ENCODE assay signal across 14 cellular contexts in genomic region chr5:132821791-132822190, GRCh38. TPM values are rescaled to one million over a fixed set of nuclear protein-coding genes. Genes with fewer than 3 reads are reported as not detected.
A peak's percentile ranks its signal among the peaks of the same experiment; 100 is the strongest.
DNase-seq lines count a peak whose midpoint lies in the region; ATAC-seq, FAIRE-seq and TF ChIP-seq lines count a peak whose summit lies in the region.
"Had no signal": no experiment of that assay in that cellular context is flagged by ENCODE, and none has a peak within 500 bp of the region (broad histone marks: within the 10 kb centered on the region; RNA-seq: fewer than 3 reads in every experiment).

No MANE protein-coding gene starts in this region.

- ATAC-seq in HG02884 (IDR thresholded peaks at IDR 0.05; ENCODE audit: unreplicated experiment) (no peak), HG03108 (IDR thresholded peaks at IDR 0.05; ENCODE audit: unreplicated experiment) (no peak)
- ATAC-seq in stimulated activated naive CD8-positive, alpha-beta T cell treated with anti-CD3 and anti-CD28 coated beads, Interleukin-15, amount 100 ng/mL, for 72 hours = no peak
- ATAC-seq: CD8-positive, alpha-beta T cell had no signal

- TF ChIP-seq CTCF in H1 (IDR thresholded peaks at IDR 0.05; ENCODE audit: control extremely low read depth in 1 of 3, insufficient read depth in 1 of 3, low read depth in 1 of 3, low read length in 3 of 3) (no peak), esophagus squamous epithelium (IDR thresholded peaks at IDR 0.05) (no peak)

- H2BK5ac ChIP-seq in H1 (ENCODE audit: low read depth, low read length) (no peak overlapping the region), mesenchymal stem cell (ENCODE audit: low read depth, low read length, poor library complexity, severe bottlenecking) (no peak overlapping the region)

- FAIRE-seq in H1 (lab: Jason Lieb, UNC) = no peak

- no peaks in the 10 kb centered on the region for H3K9me3 ChIP-seq in H1 (ENCODE audit: insufficient read depth in 2 of 2, low read depth in 1 of 2, low read length in 1 of 2)
- no peaks in the 10 kb centered on the region for H3K9me3 ChIP-seq in mesenchymal stem cell (ENCODE audit: control insufficient read depth, low read length)
- no peaks in the 10 kb centered on the region for H3K9me3 ChIP-seq in esophagus squamous epithelium

- H3K36me3 ChIP-seq in H1 (ENCODE audit: control insufficient read depth in 2 of 4, insufficient read depth in 4 of 4, low read length in 3 of 4) (no peaks in the 10 kb centered on the region), mesenchymal stem cell (ENCODE audit: control insufficient read depth in 1 of 2, insufficient read depth in 2 of 2, low read depth in 1 of 2, low read length in 2 of 2) (peaks cover 11% of the 10 kb centered on the region in 2 experiments), esophagus squamous epithelium (peaks cover 0 to 18% (median 0%) of the 10 kb centered on the region in 3 donors)

- H3K27me3 ChIP-seq in H1 (replicated peaks in 1 of 4; ENCODE audit: control insufficient read depth in 3 of 4, extremely low read depth in 1 of 4, insufficient read depth in 3 of 4, low read length in 3 of 4) = peaks cover 9 to 40% (median 31%) of the 10 kb centered on the region in 4 experiments
- H3K27me3 ChIP-seq in mesenchymal stem cell (ENCODE audit: control insufficient read depth in 1 of 2, insufficient read depth in 1 of 2, low read length in 2 of 2) = no peaks in the 10 kb centered on the region
- peaks cover 0 to 51% (median 0%) of the 10 kb centered on the region in 4 donors for H3K27me3 ChIP-seq in esophagus squamous epithelium

- TF ChIP-seq POLR2A in H1 (IDR thresholded peaks at IDR 0.05; ENCODE audit: control extremely low read depth in 1 of 2, low read depth in 2 of 2, low read length in 2 of 2) = no peak
- no peak for TF ChIP-seq POLR2A in esophagus squamous epithelium (IDR thresholded peaks at IDR 0.05)

- no peaks in the 10 kb centered on the region for H3K79me1 ChIP-seq in H1 (ENCODE audit: low read depth, low read length)
- H3K79me1 ChIP-seq in mesenchymal stem cell (replicated peaks; ENCODE audit: low read length, poor library complexity, severe bottlenecking) = no peaks in the 10 kb centered on the region

- H3K4me1 ChIP-seq in H1 (replicated peaks in 1 of 4; ENCODE audit: control insufficient read depth in 3 of 4, insufficient read depth in 4 of 4, low read length in 3 of 4) = peaks cover 0 to 18% (median 17%) of the 10 kb centered on the region in 4 experiments; a peak in 6 of 7 replicates
- H3K4me1 ChIP-seq in mesenchymal stem cell (ENCODE audit: control insufficient read depth, insufficient read depth, low read depth, low read length) = peaks cover 11% of the 10 kb centered on the region
- H3K4me1 ChIP-seq in esophagus squamous epithelium = peaks cover 12 to 40% (median 12%) of the 10 kb centered on the region in 3 donors

- no peaks in the 10 kb centered on the region for H4K20me1 ChIP-seq in H1 (replicated peaks in 1 of 2; ENCODE audit: control insufficient read depth in 1 of 2, insufficient read depth in 2 of 2, low read length in 2 of 2)

- no peaks in the 10 kb centered on the region for H3K79me2 ChIP-seq in H1 (ENCODE audit: control insufficient read depth in 1 of 2, insufficient read depth in 2 of 2, low read length in 2 of 2)

- H3K4me2 ChIP-seq in H1 (ENCODE audit: insufficient read depth in 1 of 2, low read depth in 2 of 2, low read length in 2 of 2) (no peak overlapping the region), mesenchymal stem cell (ENCODE audit: low read length, poor library complexity, severe bottlenecking) (no peak overlapping the region)

- H2BK12ac ChIP-seq in H1 (ENCODE audit: low read depth, low read length) = no peak overlapping the region
- no peak overlapping the region for H2BK12ac ChIP-seq in mesenchymal stem cell (ENCODE audit: low read length in 2 of 2)

- H3K14ac ChIP-seq in H1 (ENCODE audit: insufficient read length) (no peak overlapping the region), mesenchymal stem cell (ENCODE audit: low read length in 2 of 2) (no peak overlapping the region)

- no peak overlapping the region for H3K18ac ChIP-seq in H1 (ENCODE audit: extremely low read depth, low read length)
- H3K18ac ChIP-seq in mesenchymal stem cell (ENCODE audit: low read depth in 1 of 2, low read length in 2 of 2) = no peak overlapping the region

- 80% methylated on average over 1 of the region's 1 CpG; no CpG with 5 or more reads in 1 of the 2 experiments for WGBS in H1 (ENCODE audit: extremely low coverage in 1 of 2, insufficient coverage in 1 of 2, insufficient read length in 1 of 2, insufficient replicate concordance in 2 of 2, low coverage in 1 of 2, low lambda C conversion rate in 2 of 2, missing lambda C conversion rate in 1 of 2), 2 experiments
- 100% methylated on average over 1 of the region's 1 CpG for WGBS in mesenchymal stem cell
- WGBS in esophagus squamous epithelium, 2 donors = 89% methylated on average over 1 of the region's 1 CpG; no CpG with 5 or more reads in 1 of the 2 donors

- no peaks in the 10 kb centered on the region for H3K9me3 Mint-ChIP-seq in stimulated activated naive CD8-positive, alpha-beta T cell treated with anti-CD3 and anti-CD28 coated beads, Interleukin-15, amount 100 ng/mL, for 72 hours
- H3K9me3 Mint-ChIP-seq: CD8-positive, alpha-beta T cell; nephron progenitor cell had no signal

- no peak overlapping the region for H4K5ac ChIP-seq in H1 (ENCODE audit: insufficient read length, low read depth, low read length)

- H3K23me2 ChIP-seq in H1 (ENCODE audit: low read depth, low read length) = peaks cover 10% of the 10 kb centered on the region; the same call in 1 of the 2 replicates

- intact Hi-C loops in esophagus squamous epithelium (cut with DNase I) = no loop called here

- no peak overlapping the region for H3K23ac ChIP-seq in H1 (ENCODE audit: insufficient read length)
- no peak overlapping the region for H3K23ac ChIP-seq in mesenchymal stem cell (ENCODE audit: low read length in 2 of 2)

- H3K27ac Mint-ChIP-seq in stimulated activated naive CD8-positive, alpha-beta T cell treated with anti-CD3 and anti-CD28 coated beads, Interleukin-15, amount 100 ng/mL, for 72 hours = no peak overlapping the region
- H3K27ac Mint-ChIP-seq: CD8-positive, alpha-beta T cell; nephron progenitor cell had no signal

- H3K4me3 ChIP-seq in H1 (ENCODE audit: extremely low read depth in 1 of 4, insufficient read depth in 2 of 4, low read depth in 3 of 4, low read length in 4 of 4) = no peak overlapping the region
- H3K4me3 ChIP-seq in mesenchymal stem cell (ENCODE audit: insufficient read depth in 1 of 2, low read depth in 1 of 2, low read length in 2 of 2) = no peak overlapping the region
- no peak overlapping the region for H3K4me3 ChIP-seq in esophagus squamous epithelium

- H4K91ac ChIP-seq in H1 (replicated peaks; ENCODE audit: insufficient read length, low read length) (no peak overlapping the region), mesenchymal stem cell (ENCODE audit: low read length) (no peak overlapping the region)

- DNase-seq in DMS79 (lab: John Stamatoyannopoulos, UW) = peak; percentile 14
- DNase-seq in NCI-H1694 treated with DMSO at 0.1 percent for 48 hours (lab: John Stamatoyannopoulos, UW) = peak; percentile 84
- no peak for DNase-seq in H1 (ENCODE audit: low read depth in 1 of 2, low spot score in 2 of 2)
- DNase-seq in mesenchymal stem cell = peak; percentile 78
- DNase-seq in esophagus squamous epithelium (lab: John Stamatoyannopoulos, UW) = no peak
- DNase-seq in stimulated activated naive CD8-positive, alpha-beta T cell treated with anti-CD3 and anti-CD28 coated beads, Interleukin-15, amount 100 ng/mL, for 72 hours = no peak
- DNase-seq: CD8-positive, alpha-beta T cell; GOT3; nephron progenitor cell; RPMI8226; stimulated activated CD4-positive, alpha-beta T cell treated with anti-CD3 and anti-CD28 coated beads, Interleukin-12 subunit alpha, Interleukin-12 subunit beta, amount 100 ng/mL, for 4 hours; stimulated activated CD8-positive, alpha-beta memory T cell treated with anti-CD3 and anti-CD28 coated beads, Interleukin-4, amount 100 ng/mL, for 48 hours had no signal

- no peak overlapping the region for H3K27ac ChIP-seq in H1 (ENCODE audit: low read depth, low read length)
- H3K27ac ChIP-seq in mesenchymal stem cell (ENCODE audit: low read length, poor library complexity, severe bottlenecking) = no peak overlapping the region
- no peak overlapping the region for H3K27ac ChIP-seq in esophagus squamous epithelium

- H3K4ac ChIP-seq in H1 (replicated peaks; ENCODE audit: insufficient read length, low read depth, low read length) = no peak overlapping the region
- peak overlapping the region in 1 of 2 experiments; percentile 20 for H3K4ac ChIP-seq in mesenchymal stem cell (ENCODE audit: low read depth in 1 of 2, low read length in 2 of 2)

- peaks cover 85% of the 10 kb centered on the region for H3K27me3 Mint-ChIP-seq in stimulated activated naive CD8-positive, alpha-beta T cell treated with anti-CD3 and anti-CD28 coated beads, Interleukin-15, amount 100 ng/mL, for 72 hours

- TF ChIP-seq RAD21 in H1 (IDR thresholded peaks at IDR 0.05 in 1 of 2, conservative IDR thresholded peaks at IDR 0.05 in 1 of 2; ENCODE audit: low read depth in 2 of 2, low read length in 2 of 2) = no peak

- no peak overlapping the region for H2BK20ac ChIP-seq in H1 (ENCODE audit: low read length)

- H2AK5ac ChIP-seq in H1 (ENCODE audit: low read depth, low read length) (no peak overlapping the region), mesenchymal stem cell (ENCODE audit: low read length, severe bottlenecking) (no peak overlapping the region)

- CTCF ChIA-PET in H1 (lab: Charles Lee; ENCODE audit: partially characterized antibody) = interaction anchor here (0.5 to 25.6 kb wide), 12 partner anchors 8 to 295 kb away, joined by 3 to 465 read pairs (median 14); partner anchors contain the start of genes CCNI2, GDF9, LEAP2 and SEPTIN8

- peaks cover 49% of the 10 kb centered on the region for H3K4me1 Mint-ChIP-seq in stimulated activated naive CD8-positive, alpha-beta T cell treated with anti-CD3 and anti-CD28 coated beads, Interleukin-15, amount 100 ng/mL, for 72 hours

- H2BK15ac ChIP-seq in H1 (ENCODE audit: low read length) (0 out of 2 replicates have a peak overlapping the region, but pooled peaks have one; percentile 92), mesenchymal stem cell (ENCODE audit: low read depth, poor library complexity, severe bottlenecking) (no peak overlapping the region)

- no peak overlapping the region for H3K4me3 Mint-ChIP-seq in stimulated activated naive CD8-positive, alpha-beta T cell treated with anti-CD3 and anti-CD28 coated beads, Interleukin-15, amount 100 ng/mL, for 72 hours
- H3K4me3 Mint-ChIP-seq: CD8-positive, alpha-beta T cell; nephron progenitor cell had no signal

- H4K8ac ChIP-seq in H1 (ENCODE audit: extremely low read depth, insufficient read depth, low read length) (no peak overlapping the region), mesenchymal stem cell (ENCODE audit: low read length) (no peak overlapping the region)

- POLR2A ChIA-PET in H1 (lab: Charles Lee; ENCODE audit: partially characterized antibody) = interaction anchor here (0.8 to 1.6 kb wide), 4 partner anchors 7 to 61 kb away, joined by 3 to 4 read pairs (median 4); no protein-coding TSS in a partner anchor

- no peak for TF ChIP-seq EP300 in H1 (IDR thresholded peaks at IDR 0.05; ENCODE audit: borderline replicate concordance in 1 of 2, low read depth in 2 of 2, low read length in 2 of 2)

- no peak overlapping the region for H3K9ac ChIP-seq in H1 (replicated peaks in 1 of 4; ENCODE audit: extremely low read depth in 1 of 4, low read depth in 3 of 4, low read length in 3 of 4)
- no peak overlapping the region for H3K9ac ChIP-seq in mesenchymal stem cell (ENCODE audit: low read length)

- no peak overlapping the region for H3K56ac ChIP-seq in H1 (replicated peaks; ENCODE audit: insufficient read length, low read depth, low read length)

- H2AFZ ChIP-seq in H1 (ENCODE audit: low read length) = no peak overlapping the region
- no peak overlapping the region for H2AFZ ChIP-seq in mesenchymal stem cell (ENCODE audit: low read depth, low read length)

- H2BK120ac ChIP-seq in H1 (replicated peaks; ENCODE audit: low read depth, low read length) = no peak overlapping the region
- no peak overlapping the region for H2BK120ac ChIP-seq in mesenchymal stem cell (ENCODE audit: low read depth, low read length)

RNA-seq across cellular contexts. Expression of gene SHROOM1, which starts 8.7 kb away (rescaled TPM):
- total RNA-seq in H1 (2021; fragmentation: NEBNext Ultra II Directional; extraction: Animal tissue kit (Norgen Biotek cat#: 25700)) = 5.2 and 5.7 TPM in 2 replicates
- polyA plus RNA-seq in H1 (2011; rRNA removed) = 3.9 and 11.8 TPM in 2 replicates
- polyA plus RNA-seq in H1 (2011; cell fraction: cytosol; rRNA removed) = 7.3 TPM
- 9.6 TPM for polyA plus RNA-seq in H1 (2011; cell fraction: nucleus; rRNA removed)
- 1.7 to 4.7 TPM (median 4.3 TPM) in 4 replicates for polyA plus RNA-seq in H1 (2012, experiment 1 of 2)
- 1.8 TPM for polyA plus RNA-seq in H1 (2012, experiment 2 of 2)
- 2.9 TPM for polyA plus RNA-seq in H1 (2013, experiment 1 of 2)
- polyA plus RNA-seq in H1 (2013, experiment 2 of 2) = 2.5 TPM
- polyA minus RNA-seq in H1 (2011; rRNA and poly(A)+ RNA removed) = 1.4 and 7.3 TPM in 2 replicates
- polyA minus RNA-seq in H1 (2011; cell fraction: cytosol; rRNA and poly(A)+ RNA removed) = 2.1 TPM
- 5.6 TPM for polyA minus RNA-seq in H1 (2011; cell fraction: nucleus; rRNA and poly(A)+ RNA removed)
- 8.7 TPM for polyA plus RNA-seq in mesenchymal stem cell (2013, experiment 1 of 2)
- polyA plus RNA-seq in mesenchymal stem cell (2013, experiment 2 of 2) = 10.3 TPM
- 10 to 100 TPM in 1 of 4 donors, 1 to 10 TPM in 3; 2.7 to 10.7 (median 3.7) TPM for total RNA-seq in esophagus squamous epithelium

RNA-seq across cellular contexts. Expression of gene SOWAHA, which starts 8.7 kb away (rescaled TPM):
- 0.09 and 0.10 TPM in 2 replicates for total RNA-seq in H1 (2021; fragmentation: NEBNext Ultra II Directional; extraction: Animal tissue kit (Norgen Biotek cat#: 25700))
- polyA plus RNA-seq in H1 (2011; rRNA removed) = 0.11 and 0.17 TPM in 2 replicates
- polyA plus RNA-seq in H1 (2011; cell fraction: cytosol; rRNA removed) = 0.06 TPM
- polyA plus RNA-seq in H1 (2011; cell fraction: nucleus; rRNA removed) = 0.11 TPM
- polyA plus RNA-seq in H1 (2012, experiment 1 of 2) = 0.05 to 0.13 TPM in 2 of 4 replicates, not detected in the others
- polyA plus RNA-seq in H1 (2012, experiment 2 of 2) = not detected
- polyA plus RNA-seq in H1 (2013, experiment 1 of 2) = 0.06 TPM
- polyA plus RNA-seq in H1 (2013, experiment 2 of 2) = 0.06 TPM
- 0.06 TPM in 1 of 2 replicates, not detected in the other for polyA minus RNA-seq in H1 (2011; rRNA and poly(A)+ RNA removed)
- not detected for polyA minus RNA-seq in H1 (2011; cell fraction: cytosol; rRNA and poly(A)+ RNA removed)
- polyA minus RNA-seq in H1 (2011; cell fraction: nucleus; rRNA and poly(A)+ RNA removed) = 0.20 TPM
- polyA plus RNA-seq in mesenchymal stem cell (2013, experiment 1 of 2) = 0.01 TPM
- 0.04 TPM for polyA plus RNA-seq in mesenchymal stem cell (2013, experiment 2 of 2)
- total RNA-seq in esophagus squamous epithelium = under 1 TPM in 2 of 4 donors, not detected in 2; 0.13 to 0.45 TPM
- total RNA-seq: CD8-positive, alpha-beta T cell had no signal

RNA-seq across cellular contexts. Expression of gene GDF9, which starts 44.5 kb away (rescaled TPM):
- 0.34 TPM in 1 of 2 replicates, not detected in the other for total RNA-seq in H1 (2021; fragmentation: NEBNext Ultra II Directional; extraction: Animal tissue kit (Norgen Biotek cat#: 25700))
- polyA plus RNA-seq in H1 (2011; rRNA removed) = 0.14 and 0.22 TPM in 2 replicates
- polyA plus RNA-seq in H1 (2011; cell fraction: cytosol; rRNA removed) = 0.32 TPM
- polyA plus RNA-seq in H1 (2011; cell fraction: nucleus; rRNA removed) = 0.29 TPM
- 0.14 to 0.27 TPM (median 0.20 TPM) in 4 replicates for polyA plus RNA-seq in H1 (2012, experiment 1 of 2)
- not detected for polyA plus RNA-seq in H1 (2012, experiment 2 of 2)
- 0.20 TPM for polyA plus RNA-seq in H1 (2013, experiment 1 of 2)
- polyA plus RNA-seq in H1 (2013, experiment 2 of 2) = 0.35 TPM
- 0.19 and 0.88 TPM in 2 replicates for polyA minus RNA-seq in H1 (2011; rRNA and poly(A)+ RNA removed)
- not detected for polyA minus RNA-seq in H1 (2011; cell fraction: cytosol; rRNA and poly(A)+ RNA removed)
- 0.40 TPM for polyA minus RNA-seq in H1 (2011; cell fraction: nucleus; rRNA and poly(A)+ RNA removed)
- polyA plus RNA-seq in mesenchymal stem cell (2013, experiment 1 of 2) = 0.01 TPM
- 0.08 TPM for polyA plus RNA-seq in mesenchymal stem cell (2013, experiment 2 of 2)
- under 1 TPM in 2 of 4 donors, not detected in 2; 0.26 to 0.40 TPM for total RNA-seq in esophagus squamous epithelium

RNA-seq across cellular contexts. Expression of gene UQCRQ, which starts 44.7 kb away (rescaled TPM):
- 282 and 293 TPM in 2 replicates for total RNA-seq in H1 (2021; fragmentation: NEBNext Ultra II Directional; extraction: Animal tissue kit (Norgen Biotek cat#: 25700))
- 177 and 195 TPM in 2 replicates for polyA plus RNA-seq in H1 (2011; rRNA removed)
- 180 TPM for polyA plus RNA-seq in H1 (2011; cell fraction: cytosol; rRNA removed)
- polyA plus RNA-seq in H1 (2011; cell fraction: nucleus; rRNA removed) = 145 TPM
- polyA plus RNA-seq in H1 (2012, experiment 1 of 2) = 223 to 374 TPM (median 268 TPM) in 4 replicates
- 178 TPM for polyA plus RNA-seq in H1 (2012, experiment 2 of 2)
- polyA plus RNA-seq in H1 (2013, experiment 1 of 2) = 550 TPM
- 597 TPM for polyA plus RNA-seq in H1 (2013, experiment 2 of 2)
- 18.8 and 18.9 TPM in 2 replicates for polyA minus RNA-seq in H1 (2011; rRNA and poly(A)+ RNA removed)
- polyA minus RNA-seq in H1 (2011; cell fraction: cytosol; rRNA and poly(A)+ RNA removed) = 47.9 TPM
- polyA minus RNA-seq in H1 (2011; cell fraction: nucleus; rRNA and poly(A)+ RNA removed) = 51.4 TPM
- polyA plus RNA-seq in mesenchymal stem cell (2013, experiment 1 of 2) = 773 TPM
- polyA plus RNA-seq in mesenchymal stem cell (2013, experiment 2 of 2) = 885 TPM
- 100 to 1,000 TPM; 160 to 232 (median 193) TPM for total RNA-seq in esophagus squamous epithelium

RNA-seq across cellular contexts. Expression of gene SEPTIN8, which starts 44.8 kb away (rescaled TPM):
- 33.0 and 33.8 TPM in 2 replicates for total RNA-seq in H1 (2021; fragmentation: NEBNext Ultra II Directional; extraction: Animal tissue kit (Norgen Biotek cat#: 25700))
- 21.2 and 25.8 TPM in 2 replicates for polyA plus RNA-seq in H1 (2011; rRNA removed)
- polyA plus RNA-seq in H1 (2011; cell fraction: cytosol; rRNA removed) = 27.8 TPM
- 63.3 TPM for polyA plus RNA-seq in H1 (2011; cell fraction: nucleus; rRNA removed)
- 26.4 to 29.2 TPM (median 26.9 TPM) in 4 replicates for polyA plus RNA-seq in H1 (2012, experiment 1 of 2)
- polyA plus RNA-seq in H1 (2012, experiment 2 of 2) = 6.3 TPM
- 18.0 TPM for polyA plus RNA-seq in H1 (2013, experiment 1 of 2)
- polyA plus RNA-seq in H1 (2013, experiment 2 of 2) = 18.4 TPM
- polyA minus RNA-seq in H1 (2011; rRNA and poly(A)+ RNA removed) = 24.7 and 25.5 TPM in 2 replicates
- polyA minus RNA-seq in H1 (2011; cell fraction: cytosol; rRNA and poly(A)+ RNA removed) = 11.1 TPM
- polyA minus RNA-seq in H1 (2011; cell fraction: nucleus; rRNA and poly(A)+ RNA removed) = 20.3 TPM
- polyA plus RNA-seq in mesenchymal stem cell (2013, experiment 1 of 2) = 56.6 TPM
- 56.6 TPM for polyA plus RNA-seq in mesenchymal stem cell (2013, experiment 2 of 2)
- 10 to 100 TPM; 31.9 to 44.9 (median 38.3) TPM for total RNA-seq in esophagus squamous epithelium

Comparison
In these comparisons a context has a peak if more than half of its experiments do, and no peak if none do; other contexts are left out.
1. DNase-seq: peak in DMS79 (single experiment), NCI-H1694 treated with DMSO at 0.1 percent for 48 hours (single experiment) and mesenchymal stem cell (single experiment); none in H1 (0 of 2), esophagus squamous epithelium (single experiment) and stimulated activated naive CD8-positive, alpha-beta T cell treated with anti-CD3 and anti-CD28 coated beads, Interleukin-15, amount 100 ng/mL, for 72 hours (0 of 2).